Comparison of ENCODE assay signal across 10 cellular contexts in genomic region chr17:57422574-57423164, GRCh38.
DNase-seq lines count a peak whose midpoint lies in the region; ATAC-seq and TF ChIP-seq lines count a peak whose summit lies in the region.
"Had no signal": no experiment of that assay in that cellular context is flagged by ENCODE, and none has a peak within 500 bp of the region (broad histone marks: within the 10 kb centered on the region; RNA-seq: fewer than 3 reads in every experiment).

No MANE protein-coding gene starts in this region.

- H3K36me3 Mint-ChIP-seq in naive thymus-derived CD4-positive, alpha-beta T cell: peaks cover 2 to 24% (median 6%) of the 10 kb centered on the region in 5 donors
- peaks cover 8% of the 10 kb centered on the region for H3K36me3 Mint-ChIP-seq in Calu3 (ENCODE audit: insufficient read depth, unreplicated experiment)

- ATAC-seq in HG02852 (IDR thresholded peaks at IDR 0.05; ENCODE audit: unreplicated experiment): peak; percentile 69
- ATAC-seq in naive thymus-derived CD4-positive, alpha-beta T cell: peak; percentile 52
- no peak for ATAC-seq in GM19328 (IDR thresholded peaks at IDR 0.05; ENCODE audit: unreplicated experiment)

- no peak overlapping the region for H3K4me3 Mint-ChIP-seq in naive thymus-derived CD4-positive, alpha-beta T cell
- no peak overlapping the region for H3K4me3 Mint-ChIP-seq in Calu3 (ENCODE audit: low read depth, unreplicated experiment)
- H3K4me3 Mint-ChIP-seq: T-helper 1 cell treated with Interleukin-12 subunit alpha and Interleukin-12 subunit beta and Interleukin-4 antibody, amounts not matched to agents 30 μg/mL and 1 μg/mL, for 36 hours had no signal

- CTCF ChIA-PET in naive thymus-derived CD4-positive, alpha-beta T cell (lab: Charles Lee): no interaction called here
- CTCF ChIA-PET in Calu3 (lab: Charles Lee): no interaction called here

- H3K27me3 Mint-ChIP-seq in naive thymus-derived CD4-positive, alpha-beta T cell: no peaks in the 10 kb centered on the region
- H3K27me3 Mint-ChIP-seq in Calu3 (ENCODE audit: unreplicated experiment): no peaks in the 10 kb centered on the region

- no peak overlapping the region for H3K27ac ChIP-seq in naive thymus-derived CD4-positive, alpha-beta T cell (ENCODE audit: low read depth, low read length)
- H3K27ac ChIP-seq: 22Rv1 had no signal

- H3K4me1 Mint-ChIP-seq in naive thymus-derived CD4-positive, alpha-beta T cell: peaks cover 22 to 68% (median 46%) of the 10 kb centered on the region in 7 donors
- no peaks in the 10 kb centered on the region for H3K4me1 Mint-ChIP-seq in Calu3 (ENCODE audit: low read depth, unreplicated experiment)

- H3K4me3 ChIP-seq in naive thymus-derived CD4-positive, alpha-beta T cell (ENCODE audit: low read length): no peak overlapping the region

- DNase-seq in NCI-H2196 (lab: John Stamatoyannopoulos, UW; ENCODE audit: unreplicated experiment) (peak; percentile 12), NCI-H2196 treated with DMSO at 0.1 percent for 48 hours (lab: John Stamatoyannopoulos, UW; ENCODE audit: unreplicated experiment) (no peak), RKO (ENCODE audit: low spot score) (peak; percentile 73), cerebellar cortex (ENCODE audit: low spot score) (no peak), Calu3 (no peak)
- DNase-seq in naive thymus-derived CD4-positive, alpha-beta T cell: no peak

- H3K36me3 ChIP-seq in naive thymus-derived CD4-positive, alpha-beta T cell (ENCODE audit: control insufficient read depth in 2 of 3, insufficient read depth in 3 of 3, low read length in 3 of 3): no peaks in the 10 kb centered on the region

- BruUV-seq in Calu3 (replicated peaks; lab: Mats Ljungman, UMichigan): no TSS peak

- H3K9me3 ChIP-seq in naive thymus-derived CD4-positive, alpha-beta T cell (ENCODE audit: control insufficient read depth in 2 of 3, low read length in 3 of 3): no peaks in the 10 kb centered on the region

- POLR2A ChIA-PET in naive thymus-derived CD4-positive, alpha-beta T cell (lab: Charles Lee): no interaction called here

- no peak overlapping the region for H3K27ac Mint-ChIP-seq in naive thymus-derived CD4-positive, alpha-beta T cell
- H3K27ac Mint-ChIP-seq in Calu3 (ENCODE audit: unreplicated experiment): no peak overlapping the region
- H3K27ac Mint-ChIP-seq: T-helper 1 cell treated with Interleukin-12 subunit alpha and Interleukin-12 subunit beta and Interleukin-4 antibody, amounts not matched to agents 30 μg/mL and 1 μg/mL, for 36 hours had no signal

- TF ChIP-seq CTCF in Calu3 (IDR thresholded peaks at IDR 0.05; ENCODE audit: unreplicated experiment): no peak

- peaks cover 0 to 5% of the 10 kb centered on the region in 2 donors for H3K4me1 ChIP-seq in naive thymus-derived CD4-positive, alpha-beta T cell (ENCODE audit: control insufficient read depth in 2 of 2, insufficient read depth in 2 of 2, low read length in 2 of 2)

- no peaks in the 10 kb centered on the region for H3K27me3 ChIP-seq in naive thymus-derived CD4-positive, alpha-beta T cell (ENCODE audit: control insufficient read depth in 2 of 2, insufficient read depth in 2 of 2, low read length in 2 of 2)

- intact Hi-C loops in naive thymus-derived CD4-positive, alpha-beta T cell (cut with micrococcal nuclease): no loop called here
- intact Hi-C loops in Calu3 (cut with micrococcal nuclease; ENCODE audit: unreplicated experiment): no loop called here

- no peaks in the 10 kb centered on the region for H3K9me3 Mint-ChIP-seq in naive thymus-derived CD4-positive, alpha-beta T cell
- no peaks in the 10 kb centered on the region for H3K9me3 Mint-ChIP-seq in Calu3 (ENCODE audit: low read depth, unreplicated experiment)
- H3K9me3 Mint-ChIP-seq: T-helper 1 cell treated with Interleukin-12 subunit alpha and Interleukin-12 subunit beta and Interleukin-4 antibody, amounts not matched to agents 30 μg/mL and 1 μg/mL, for 36 hours had no signal

Comparison
In these comparisons a context has a peak if more than half of its experiments do, and no peak if none do; other contexts are left out.
1. DNase-seq: peak in NCI-H2196 (single experiment) and RKO (single experiment); none in NCI-H2196 treated with DMSO at 0.1 percent for 48 hours (single experiment), naive thymus-derived CD4-positive, alpha-beta T cell (0 of 9), cerebellar cortex (single experiment) and Calu3 (single experiment).